In the genomic region with DNA sequence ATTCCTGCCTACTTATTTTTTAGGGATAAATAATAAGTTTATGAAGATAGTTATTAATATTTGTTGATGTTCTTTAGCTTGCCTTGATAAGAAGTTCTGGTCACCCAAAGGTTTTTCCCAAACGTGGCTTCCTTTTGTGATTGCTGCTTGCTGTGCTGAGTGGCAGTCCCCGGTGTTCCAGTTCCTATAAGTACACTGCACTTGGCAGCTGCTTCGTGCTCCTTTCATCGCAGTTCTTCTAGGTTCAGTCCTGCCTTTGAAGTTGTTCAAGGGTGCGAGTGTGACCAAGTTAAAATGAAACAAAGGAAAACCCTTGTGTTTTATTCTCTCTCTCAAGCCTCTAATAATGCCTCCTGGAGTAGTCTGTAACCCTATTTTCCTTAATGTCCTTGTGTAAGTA, we compare ENCODE assay signal across 16 cellular contexts.
DNase-seq lines count a peak whose midpoint lies in the region; ATAC-seq and TF ChIP-seq lines count a peak whose summit lies in the region.
"Had no signal": no experiment of that assay in that cellular context is flagged by ENCODE, and none has a peak within 500 bp of the region (broad histone marks: within the 10 kb centered on the region; RNA-seq: fewer than 3 reads in every experiment).

No MANE protein-coding gene starts in this region.

- WGBS in sigmoid colon, 2 donors, result 13 to 33% methylated on average over 5 of the region's 5 CpGs

- no TSS peak for BruUV-seq in A673 (replicated peaks; lab: Mats Ljungman, UMichigan)

- H3K4me3 ChIP-seq in A673 (ENCODE audit: low read depth, low read length, poor library complexity, severe bottlenecking) (no peak overlapping the region), lower lobe of right lung (no peak overlapping the region), sigmoid colon (no peak overlapping the region)
- H3K4me3 ChIP-seq in CD4-positive, CD25-positive, alpha-beta regulatory T cell (ENCODE audit: low read depth, low read length), result no peak overlapping the region
- H3K4me3 ChIP-seq: tibial artery had no signal

- no peak for TF ChIP-seq POLR2A in sigmoid colon (IDR thresholded peaks at IDR 0.05)

- peaks cover 5% of the 10 kb centered on the region for H3K36me3 ChIP-seq in A673 (ENCODE audit: insufficient read depth, low read length, poor library complexity, severe bottlenecking)
- peaks cover 3% of the 10 kb centered on the region for H3K36me3 ChIP-seq in CD4-positive, CD25-positive, alpha-beta regulatory T cell (ENCODE audit: control insufficient read depth, insufficient read depth, low read length)
- peaks cover 12% of the 10 kb centered on the region for H3K36me3 ChIP-seq in lower lobe of right lung
- H3K36me3 ChIP-seq in sigmoid colon, result peaks cover 0 to 15% (median 0%) of the 10 kb centered on the region in 4 donors
- H3K36me3 ChIP-seq: brain microvascular endothelial cell had no signal

- POLR2A ChIA-PET in A673 (lab: Charles Lee; ENCODE audit: low non-redundant PET), result no interaction called here

- intact Hi-C loops in A673 (cut with micrococcal nuclease; ENCODE audit: unreplicated experiment) (loop anchor here (5.0 to 10.0 kb wide), 2 partner anchors 53 to 99 kb away; no protein-coding TSS in a partner anchor), lower lobe of right lung (cut with DNase I) (no loop called here), sigmoid colon (cut with DNase I) (loop anchor here (5.0 kb wide), 1 partner anchor 63 kb away; no protein-coding TSS in a partner anchor)

- TF ChIP-seq CTCF in A673 (conservative IDR thresholded peaks at IDR 0.05; ENCODE audit: low read depth, low read length) (no peak), VCaP (conservative IDR thresholded peaks at IDR 0.05) (no peak), lower lobe of right lung (IDR thresholded peaks at IDR 0.05) (no peak), sigmoid colon (IDR thresholded peaks at IDR 0.05) (no peak), GM13977 (IDR thresholded peaks at IDR 0.05; ENCODE audit: extremely low read depth, insufficient read depth, missing control alignments) (no peak)

- in situ Hi-C loops in GM13977 (cut with MboI; ENCODE audit: low pct_unique_long_range_greater_than_20kb, low sequenced_read_pairs, unreplicated experiment), result loop anchor here (10.0 kb wide), 1 partner anchor 131 kb away; a partner anchor contains a TSS

- TF ChIP-seq EP300 in sigmoid colon (IDR thresholded peaks at IDR 0.05), result no peak

- H3K27ac ChIP-seq in A673 (ENCODE audit: low read depth, low read length, poor library complexity, severe bottlenecking), result peak overlapping the region; percentile 34
- no peak overlapping the region for H3K27ac ChIP-seq in CD4-positive, CD25-positive, alpha-beta regulatory T cell (ENCODE audit: insufficient read depth, low read length, poor library complexity, severe bottlenecking)
- peak overlapping the region; percentile 36 for H3K27ac ChIP-seq in VCaP
- H3K27ac ChIP-seq in lower lobe of right lung, result no peak overlapping the region
- H3K27ac ChIP-seq in sigmoid colon, result no peak overlapping the region
- H3K27ac ChIP-seq: brain microvascular endothelial cell, tibial artery had no signal

- DNase-seq in A673 (ENCODE audit: low spot score) (no peak), lower lobe of right lung (no peak), NCI-H2171 treated with DMSO at 0.1 percent for 48 hours (lab: John Stamatoyannopoulos, UW) (no peak), sigmoid colon (no peak), GM13977 (ENCODE audit: low spot score) (no peak)
- DNase-seq in CD4-positive, CD25-positive, alpha-beta regulatory T cell, result no peak
- DNase-seq: activated gamma-delta T cell treated with Interleukin-2 at 50 U/mL for 16 hours; brain microvascular endothelial cell; effector CD8-positive, alpha-beta T cell; MV-4-11; NCI-H2081; NCI-H774; stimulated activated CD4-positive, alpha-beta T cell treated with anti-CD3 and anti-CD28 coated beads, Interleukin-2, amount 100 ng/mL, for 48 hours; tibial artery had no signal

- ATAC-seq in CD4-positive, CD25-positive, alpha-beta regulatory T cell (ENCODE audit: low read depth in 2 of 2), result no peak
- ATAC-seq in lower lobe of right lung (peak; percentile 54 to 77), GM21717 (IDR thresholded peaks at IDR 0.05; ENCODE audit: unreplicated experiment) (no peak)

- H3K4me1 Mint-ChIP-seq in CD4-positive, CD25-positive, alpha-beta regulatory T cell, result peaks cover 34 to 54% (median 35%) of the 10 kb centered on the region in 4 donors

- H3K36me3 Mint-ChIP-seq in CD4-positive, CD25-positive, alpha-beta regulatory T cell, result peaks cover 11% of the 10 kb centered on the region

- H3K4me1 ChIP-seq in A673 (ENCODE audit: insufficient read depth, low read length, poor library complexity, severe bottlenecking) (peaks cover 42% of the 10 kb centered on the region), lower lobe of right lung (peaks cover 20% of the 10 kb centered on the region), sigmoid colon (peaks cover 0 to 19% (median 8%) of the 10 kb centered on the region in 4 donors)
- peaks cover 18% of the 10 kb centered on the region for H3K4me1 ChIP-seq in CD4-positive, CD25-positive, alpha-beta regulatory T cell (ENCODE audit: control insufficient read depth, insufficient read depth, low read length, poor library complexity, severe bottlenecking)
- H3K4me1 ChIP-seq: tibial artery had no signal

- H3K4me3 Mint-ChIP-seq in CD4-positive, CD25-positive, alpha-beta regulatory T cell, result no peak overlapping the region

- peak overlapping the region in 2 of 3 donors; percentile 29 to 45 for H3K27ac Mint-ChIP-seq in CD4-positive, CD25-positive, alpha-beta regulatory T cell

- no peaks in the 10 kb centered on the region for H3K27me3 ChIP-seq in A673 (replicated peaks; ENCODE audit: insufficient read depth, low read depth, low read length, poor library complexity)
- no peaks in the 10 kb centered on the region for H3K27me3 ChIP-seq in CD4-positive, CD25-positive, alpha-beta regulatory T cell (ENCODE audit: control insufficient read depth, insufficient read depth, low read length)
- no peaks in the 10 kb centered on the region for H3K27me3 ChIP-seq in lower lobe of right lung (ENCODE audit: low read depth)
- no peaks in the 10 kb centered on the region for H3K27me3 ChIP-seq in sigmoid colon
- H3K27me3 ChIP-seq: brain microvascular endothelial cell, tibial artery had no signal

- CTCF ChIA-PET in A673 (lab: Charles Lee), result no interaction called here

- H3K9me3 Mint-ChIP-seq in CD4-positive, CD25-positive, alpha-beta regulatory T cell, result no peaks in the 10 kb centered on the region

- H3K27me3 Mint-ChIP-seq in CD4-positive, CD25-positive, alpha-beta regulatory T cell, result no peaks in the 10 kb centered on the region

- H3K9me3 ChIP-seq in A673 (ENCODE audit: low read depth, low read length, poor library complexity, severe bottlenecking) (no peaks in the 10 kb centered on the region), lower lobe of right lung (no peaks in the 10 kb centered on the region), sigmoid colon (no peaks in the 10 kb centered on the region)
- H3K9me3 ChIP-seq in CD4-positive, CD25-positive, alpha-beta regulatory T cell (ENCODE audit: control insufficient read depth in 2 of 2, low read length in 2 of 2), result no peaks in the 10 kb centered on the region
- H3K9me3 ChIP-seq: tibial artery had no signal

Comparison
In these comparisons a context has a peak if more than half of its experiments do, and no peak if none do; other contexts are left out.
1. H3K27ac ChIP-seq: peak in A673 (single experiment) and VCaP (single experiment); none in CD4-positive, CD25-positive, alpha-beta regulatory T cell (single experiment), lower lobe of right lung (single experiment) and sigmoid colon (0 of 4).
2. ATAC-seq: peak in lower lobe of right lung (2 of 2); none in CD4-positive, CD25-positive, alpha-beta regulatory T cell (0 of 2) and GM21717 (single experiment).